8 cellular contexts compared by ENCODE assay signal in the genomic region with DNA sequence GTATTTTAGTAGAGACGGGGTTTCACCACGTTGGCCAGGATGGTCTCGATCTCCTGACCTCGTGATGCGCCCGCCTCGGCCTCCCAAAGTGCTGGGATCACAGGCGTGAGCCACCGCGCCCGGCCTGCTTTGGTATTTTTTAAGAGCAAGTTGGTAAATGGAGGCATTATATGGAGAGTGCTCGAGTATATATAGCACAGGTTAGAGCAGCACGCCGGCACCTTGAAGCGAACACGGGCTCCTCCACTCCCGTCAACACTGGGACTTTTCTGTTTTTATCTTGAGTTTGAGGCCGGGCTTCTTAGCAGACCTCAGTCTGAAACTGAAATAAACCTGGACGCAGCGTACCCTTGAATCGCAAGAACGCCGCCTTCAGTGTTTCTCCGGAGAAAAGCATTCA. TPM values are rescaled to one million over a fixed set of nuclear protein-coding genes. Genes with fewer than 3 reads are reported as not detected.
A peak's percentile ranks its signal among the peaks of the same experiment; 100 is the strongest.
DNase-seq lines count a peak whose midpoint lies in the region; ATAC-seq, FAIRE-seq and TF ChIP-seq lines count a peak whose summit lies in the region.
"Not testable (repeated sequence)": the region's sequence is repeated elsewhere in the genome, so short reads cannot be mapped to it uniquely, and the experiment has no call there.

No MANE protein-coding gene starts in this region.

- not testable (repeated sequence) for H4K5ac ChIP-seq in H1 (ENCODE audit: insufficient read length, low read depth, low read length)

- H3K4ac ChIP-seq in H1 (replicated peaks; ENCODE audit: insufficient read length, low read depth, low read length): not testable (repeated sequence)

- not testable (repeated sequence) for H3K36me3 Mint-ChIP-seq in CD4-positive, CD25-positive, alpha-beta regulatory T cell; T-helper 1 cell treated with Interleukin-12 subunit alpha and Interleukin-12 subunit beta and Interleukin-4 antibody, amounts not matched to agents 30 μg/mL and 1 μg/mL, for 36 hours (ENCODE audit: low read depth); activated naive CD4-positive, alpha-beta T cell treated with anti-CD3 and anti-CD28 coated beads, Interleukin-2, amount 50 U/mL, for 24 hours

- H3K4me3 ChIP-seq in CD4-positive, CD25-positive, alpha-beta regulatory T cell (ENCODE audit: low read depth, low read length): peak overlapping the region; percentile 58
- H3K4me3 ChIP-seq in HUES64 (ENCODE audit: low read length) (peak overlapping the region; percentile 69; the same call in 1 of the 2 replicates), H1 (ENCODE audit: extremely low read depth in 1 of 4, insufficient read depth in 2 of 4, low read depth in 3 of 4, low read length in 4 of 4) (peak overlapping the region in 3 of 4 experiments; percentile 61 to 71 (median 62); a peak in 4 of 8 replicates), neutrophil (ENCODE audit: low read depth in 1 of 2, low read length in 1 of 2) (peak overlapping the region; percentile 85 to 97)
- H3K4me3 ChIP-seq in HepG2 (replicated peaks in 1 of 3; ENCODE audit: insufficient read depth in 1 of 3, low read depth in 2 of 3, low read length in 3 of 3): not testable (repeated sequence)

- not testable (repeated sequence) for TF ChIP-seq RAD21 in H1 (IDR thresholded peaks at IDR 0.05 in 1 of 2, conservative IDR thresholded peaks at IDR 0.05 in 1 of 2; ENCODE audit: low read depth in 2 of 2, low read length in 2 of 2); HepG2 (CRISPR knock-in tag; IDR thresholded peaks at IDR 0.05)

- H2AFZ ChIP-seq in H1 (ENCODE audit: low read length): 0 out of 2 replicates have a peak overlapping the region, but pooled peaks have one; percentile 36
- not testable (repeated sequence) for H2AFZ ChIP-seq in HepG2 (ENCODE audit: low read length)

- not testable (repeated sequence) for H4K8ac ChIP-seq in H1 (ENCODE audit: extremely low read depth, insufficient read depth, low read length)

- BruUV-seq in HepG2 (replicated peaks; lab: Mats Ljungman, UMichigan): not testable (repeated sequence)

- H3K9ac ChIP-seq in HUES64 (ENCODE audit: low read depth, low read length); H1 (replicated peaks in 1 of 4; ENCODE audit: extremely low read depth in 1 of 4, low read depth in 3 of 4, low read length in 3 of 4); HepG2 (ENCODE audit: insufficient read depth, low read depth, low read length): not testable (repeated sequence)

- not testable (repeated sequence) for H3K27ac Mint-ChIP-seq in CD4-positive, CD25-positive, alpha-beta regulatory T cell; T-helper 1 cell treated with Interleukin-12 subunit alpha and Interleukin-12 subunit beta and Interleukin-4 antibody, amounts not matched to agents 30 μg/mL and 1 μg/mL, for 36 hours; activated naive CD4-positive, alpha-beta T cell treated with anti-CD3 and anti-CD28 coated beads, Interleukin-2, amount 50 U/mL, for 24 hours

- not testable (repeated sequence) for H3K79me1 ChIP-seq in H1 (ENCODE audit: low read depth, low read length)

- H2AK5ac ChIP-seq in H1 (ENCODE audit: low read depth, low read length): not testable (repeated sequence)

- H2BK12ac ChIP-seq in H1 (ENCODE audit: low read depth, low read length): not testable (repeated sequence)

- not testable (repeated sequence) for H2BK15ac ChIP-seq in H1 (ENCODE audit: low read length)

- not testable (repeated sequence) for H3K27ac ChIP-seq in CD4-positive, CD25-positive, alpha-beta regulatory T cell (ENCODE audit: insufficient read depth, low read length, poor library complexity, severe bottlenecking); HUES64 (ENCODE audit: low read depth, low read length); H1 (ENCODE audit: low read depth, low read length); HepG2 (ENCODE audit: extremely low read length, insufficient read depth, low read length)
- H3K27ac ChIP-seq in neutrophil: peak overlapping the region; percentile 99
- peak overlapping the region; percentile 17 for H3K27ac ChIP-seq in temporal lobe (ENCODE audit: low read depth, low read length)

- TF ChIP-seq CTCF in H1 (IDR thresholded peaks at IDR 0.05; ENCODE audit: control extremely low read depth in 1 of 3, insufficient read depth in 1 of 3, low read depth in 1 of 3, low read length in 3 of 3); HepG2 (CRISPR knock-in tag; IDR thresholded peaks at IDR 0.05); neutrophil (IDR thresholded peaks at IDR 0.05): not testable (repeated sequence)

- not testable (repeated sequence) for H3K14ac ChIP-seq in H1 (ENCODE audit: insufficient read length)

- not testable (repeated sequence) for H4K91ac ChIP-seq in H1 (replicated peaks; ENCODE audit: insufficient read length, low read length)

- H3K18ac ChIP-seq in H1 (ENCODE audit: extremely low read depth, low read length): not testable (repeated sequence)

- peaks cover 10% of the 10 kb centered on the region for H3K27me3 Mint-ChIP-seq in CD4-positive, CD25-positive, alpha-beta regulatory T cell
- not testable (repeated sequence) for H3K27me3 Mint-ChIP-seq in T-helper 1 cell treated with Interleukin-12 subunit alpha and Interleukin-12 subunit beta and Interleukin-4 antibody, amounts not matched to agents 30 μg/mL and 1 μg/mL, for 36 hours (ENCODE audit: low read depth); activated naive CD4-positive, alpha-beta T cell treated with anti-CD3 and anti-CD28 coated beads, Interleukin-2, amount 50 U/mL, for 24 hours

- not testable (repeated sequence) for H2BK120ac ChIP-seq in H1 (replicated peaks; ENCODE audit: low read depth, low read length)

- H3K4me2 ChIP-seq in H1 (ENCODE audit: insufficient read depth in 1 of 2, low read depth in 2 of 2, low read length in 2 of 2) (peak overlapping the region; percentile 71 to 88), HepG2 (ENCODE audit: low read depth, low read length) (peak overlapping the region; percentile 80; the same call in 1 of the 2 replicates)

- H3K56ac ChIP-seq in H1 (replicated peaks; ENCODE audit: insufficient read length, low read depth, low read length): not testable (repeated sequence)

- not testable (repeated sequence) for H3K23ac ChIP-seq in H1 (ENCODE audit: insufficient read length)

- H3K4me1 ChIP-seq in CD4-positive, CD25-positive, alpha-beta regulatory T cell (ENCODE audit: control insufficient read depth, insufficient read depth, low read length, poor library complexity, severe bottlenecking): peaks cover 11% of the 10 kb centered on the region
- not testable (repeated sequence) for H3K4me1 ChIP-seq in HUES64 (ENCODE audit: insufficient read depth, low read length); H1 (replicated peaks in 1 of 4; ENCODE audit: control insufficient read depth in 3 of 4, insufficient read depth in 4 of 4, low read length in 3 of 4); HepG2 (ENCODE audit: insufficient read depth, low read length)
- peaks cover 75 to 81% of the 10 kb centered on the region in 2 experiments for H3K4me1 ChIP-seq in neutrophil (ENCODE audit: control insufficient read depth in 1 of 2, insufficient read depth in 1 of 2, low read depth in 1 of 2, low read length in 1 of 2)

- peaks cover 0 to 21% (median 13%) of the 10 kb centered on the region in 4 donors for H3K4me1 Mint-ChIP-seq in CD4-positive, CD25-positive, alpha-beta regulatory T cell
- H3K4me1 Mint-ChIP-seq in T-helper 1 cell treated with Interleukin-12 subunit alpha and Interleukin-12 subunit beta and Interleukin-4 antibody, amounts not matched to agents 30 μg/mL and 1 μg/mL, for 36 hours (ENCODE audit: low read depth): peaks cover 24% of the 10 kb centered on the region
- not testable (repeated sequence) for H3K4me1 Mint-ChIP-seq in activated naive CD4-positive, alpha-beta T cell treated with anti-CD3 and anti-CD28 coated beads, Interleukin-2, amount 50 U/mL, for 24 hours

- not testable (repeated sequence) for H3K9me3 ChIP-seq in CD4-positive, CD25-positive, alpha-beta regulatory T cell (ENCODE audit: control insufficient read depth in 2 of 2, low read length in 2 of 2); HUES64 (ENCODE audit: insufficient read depth, low read depth, low read length); H1 (ENCODE audit: insufficient read depth in 2 of 2, low read depth in 1 of 2, low read length in 1 of 2); HepG2 (ENCODE audit: low read length); neutrophil

- H3K36me3 ChIP-seq in CD4-positive, CD25-positive, alpha-beta regulatory T cell (ENCODE audit: control insufficient read depth, insufficient read depth, low read length); HUES64 (ENCODE audit: insufficient read depth, low read length); H1 (ENCODE audit: control insufficient read depth in 2 of 4, insufficient read depth in 4 of 4, low read length in 3 of 4); HepG2 (replicated peaks in 1 of 2; ENCODE audit: control insufficient read depth in 1 of 2, insufficient read depth in 2 of 2, low read length in 2 of 2); neutrophil: not testable (repeated sequence)

- H3K23me2 ChIP-seq in H1 (ENCODE audit: low read depth, low read length): not testable (repeated sequence)

- peak overlapping the region; percentile 77 to 91 (median 84) for H3K4me3 Mint-ChIP-seq in CD4-positive, CD25-positive, alpha-beta regulatory T cell
- peak overlapping the region; percentile 62 for H3K4me3 Mint-ChIP-seq in T-helper 1 cell treated with Interleukin-12 subunit alpha and Interleukin-12 subunit beta and Interleukin-4 antibody, amounts not matched to agents 30 μg/mL and 1 μg/mL, for 36 hours
- H3K4me3 Mint-ChIP-seq in activated naive CD4-positive, alpha-beta T cell treated with anti-CD3 and anti-CD28 coated beads, Interleukin-2, amount 50 U/mL, for 24 hours: peak overlapping the region; percentile 66

- not testable (repeated sequence) for H2BK5ac ChIP-seq in H1 (ENCODE audit: low read depth, low read length)

- CTCF ChIA-PET in H1 (lab: Charles Lee; ENCODE audit: partially characterized antibody): interaction anchor here (1.1 kb wide), 2 partner anchors 94 to 100 kb away, joined by 3 to 4 read pairs; no protein-coding TSS in a partner anchor
- CTCF ChIA-PET in HepG2 (lab: Yijun Ruan, JAX; ENCODE audit: low intra/inter-chr PET ratio, low total read pairs): not testable (repeated sequence)

- intact Hi-C loops in HepG2 (cut with micrococcal nuclease; ENCODE audit: unreplicated experiment): not testable (repeated sequence)

- H3K27me3 ChIP-seq in CD4-positive, CD25-positive, alpha-beta regulatory T cell (ENCODE audit: control insufficient read depth, insufficient read depth, low read length); neutrophil: not testable (repeated sequence)
- peaks cover 55% of the 10 kb centered on the region for H3K27me3 ChIP-seq in HUES64 (ENCODE audit: insufficient read depth, low read length)
- H3K27me3 ChIP-seq in H1 (replicated peaks in 1 of 4; ENCODE audit: control insufficient read depth in 3 of 4, extremely low read depth in 1 of 4, insufficient read depth in 3 of 4, low read length in 3 of 4): peaks cover 0 to 27% (median 18%) of the 10 kb centered on the region in 4 experiments; a peak in 6 of 7 replicates
- H3K27me3 ChIP-seq in HepG2 (ENCODE audit: control insufficient read depth in 1 of 2, insufficient read depth in 2 of 2, low read length in 2 of 2): peaks cover 0 to 23% of the 10 kb centered on the region in 2 experiments; a peak in 2 of 5 replicates

- WGBS in HUES64: 94% methylated on average over 24 of the region's 24 CpGs
- WGBS in H1 (ENCODE audit: extremely low coverage in 1 of 2, insufficient coverage in 1 of 2, insufficient read length in 1 of 2, insufficient replicate concordance in 2 of 2, low coverage in 1 of 2, low lambda C conversion rate in 2 of 2, missing lambda C conversion rate in 1 of 2), 2 experiments: 88% methylated on average over 24 of the region's 24 CpGs; no CpG with 5 or more reads in 1 of the 2 experiments
- 98% methylated on average over 24 of the region's 24 CpGs for WGBS in HepG2 (ENCODE audit: low lambda C conversion rate)

- H3K9me3 Mint-ChIP-seq in CD4-positive, CD25-positive, alpha-beta regulatory T cell; T-helper 1 cell treated with Interleukin-12 subunit alpha and Interleukin-12 subunit beta and Interleukin-4 antibody, amounts not matched to agents 30 μg/mL and 1 μg/mL, for 36 hours; activated naive CD4-positive, alpha-beta T cell treated with anti-CD3 and anti-CD28 coated beads, Interleukin-2, amount 50 U/mL, for 24 hours: not testable (repeated sequence)

- not testable (repeated sequence) for FAIRE-seq in H1 (lab: Jason Lieb, UNC); HepG2 (lab: Jason Lieb, UNC)

- H3K79me2 ChIP-seq in H1 (ENCODE audit: control insufficient read depth in 1 of 2, insufficient read depth in 2 of 2, low read length in 2 of 2); HepG2 (ENCODE audit: insufficient read depth, low read length): not testable (repeated sequence)

- POLR2A ChIA-PET in H1 (lab: Charles Lee; ENCODE audit: partially characterized antibody): interaction anchor here (1.4 kb wide), 1 partner anchor 9 kb away, joined by 5 read pairs; no protein-coding TSS in a partner anchor
- POLR2A ChIA-PET in HepG2 (lab: Yijun Ruan, JAX): not testable (repeated sequence)

- TF ChIP-seq EP300 in H1 (IDR thresholded peaks at IDR 0.05; ENCODE audit: borderline replicate concordance in 1 of 2, low read depth in 2 of 2, low read length in 2 of 2); HepG2 (IDR thresholded peaks at IDR 0.05; ENCODE audit: low read depth in 2 of 2, low read length in 2 of 2); HepG2 (CRISPR knock-in tag; IDR thresholded peaks at IDR 0.05; ENCODE audit: borderline replicate concordance): not testable (repeated sequence)

- ATAC-seq in CD4-positive, CD25-positive, alpha-beta regulatory T cell (ENCODE audit: low read depth in 2 of 2); HepG2: not testable (repeated sequence)

- not testable (repeated sequence) for DNase-seq in CD4-positive, CD25-positive, alpha-beta regulatory T cell; H1 (ENCODE audit: low read depth in 1 of 2, low spot score in 2 of 2); HepG2 (ENCODE audit: low spot score)

- TF ChIP-seq POLR2A in H1 (IDR thresholded peaks at IDR 0.05; ENCODE audit: control extremely low read depth in 1 of 2, low read depth in 2 of 2, low read length in 2 of 2); HepG2 (IDR thresholded peaks at IDR 0.05; ENCODE audit: insufficient read depth in 1 of 2, low read depth in 2 of 2, low read length in 2 of 2): not testable (repeated sequence)

- not testable (repeated sequence) for H4K20me1 ChIP-seq in H1 (replicated peaks in 1 of 2; ENCODE audit: control insufficient read depth in 1 of 2, insufficient read depth in 2 of 2, low read length in 2 of 2); HepG2 (ENCODE audit: insufficient read depth, low read length)

- in situ Hi-C loops in HepG2 (cut with HindIII; ENCODE audit: extremely low pct_ligation_motif_present, low pct_unique_long_range_greater_than_20kb): not testable (repeated sequence)

- H2BK20ac ChIP-seq in H1 (ENCODE audit: low read length): not testable (repeated sequence)

RNA-seq across cellular contexts. Expression of gene DOCK8, which starts 0.8 kb away (rescaled TPM):
- total RNA-seq in CD4-positive, CD25-positive, alpha-beta regulatory T cell: 219 TPM
- polyA plus RNA-seq in CD4-positive, CD25-positive, alpha-beta regulatory T cell: 10 to 100 TPM; 51.8 to 59.2 (median 53.8) TPM
- 0.85 TPM for polyA plus RNA-seq in HUES64 (2013, experiment 1 of 2)
- 1.1 TPM for polyA plus RNA-seq in HUES64 (2013, experiment 2 of 2)
- total RNA-seq in H1 (2021; fragmentation: NEBNext Ultra II Directional; extraction: Animal tissue kit (Norgen Biotek cat#: 25700)): 1.4 and 2.0 TPM in 2 replicates
- 0.57 and 0.67 TPM in 2 replicates for polyA plus RNA-seq in H1 (2011; rRNA removed)
- polyA plus RNA-seq in H1 (2011; cell fraction: cytosol; rRNA removed): 0.40 TPM
- 0.64 TPM for polyA plus RNA-seq in H1 (2011; cell fraction: nucleus; rRNA removed)
- polyA plus RNA-seq in H1 (2012, experiment 1 of 2): 0.46 to 0.88 TPM (median 0.74 TPM) in 4 replicates
- 0.07 TPM for polyA plus RNA-seq in H1 (2012, experiment 2 of 2)
- 0.59 TPM for polyA plus RNA-seq in H1 (2013, experiment 1 of 2)
- polyA plus RNA-seq in H1 (2013, experiment 2 of 2): 0.59 TPM
- polyA minus RNA-seq in H1 (2011; rRNA and poly(A)+ RNA removed): 1.5 and 2.5 TPM in 2 replicates
- polyA minus RNA-seq in H1 (2011; cell fraction: cytosol; rRNA and poly(A)+ RNA removed): 0.95 TPM
- polyA minus RNA-seq in H1 (2011; cell fraction: nucleus; rRNA and poly(A)+ RNA removed): 2.2 TPM
- 0.38 and 0.63 TPM in 2 replicates for total RNA-seq in HepG2 (2016; rRNA removed; fragmentation: Illumina TruSeq; extraction: Trizol)
- total RNA-seq in HepG2 (2016; cell fraction: cytosol; rRNA removed; fragmentation: Illumina TruSeq; extraction: Trizol; ENCODE audit: low read depth): 0.09 and 0.10 TPM in 2 replicates
- total RNA-seq in HepG2 (2016; cell fraction: insoluble cytoplasmic fraction; rRNA removed; fragmentation: Illumina TruSeq; extraction: Trizol): 0.28 and 0.32 TPM in 2 replicates
- total RNA-seq in HepG2 (2016; cell fraction: membrane; rRNA removed; fragmentation: Illumina TruSeq; extraction: Trizol): 0.12 and 0.31 TPM in 2 replicates
- total RNA-seq in HepG2 (2016; cell fraction: nucleus; rRNA removed; fragmentation: Illumina TruSeq; extraction: Trizol): 0.47 and 0.62 TPM in 2 replicates
- 0.27 and 0.28 TPM in 2 replicates for polyA plus RNA-seq in HepG2 (2011; rRNA removed)
- polyA plus RNA-seq in HepG2 (2011; cell fraction: cytosol; rRNA removed): 0.08 and 0.10 TPM in 2 replicates
- 0.19 and 0.36 TPM in 2 replicates for polyA plus RNA-seq in HepG2 (2011; cell fraction: nucleus; rRNA removed)
- polyA plus RNA-seq in HepG2 (2012): 0.21 and 0.24 TPM in 2 replicates
- not detected in 2 replicates for polyA plus RNA-seq in HepG2 (2016; cell fraction: cytosol; fragmentation: Illumina TruSeq; extraction: Trizol; ENCODE audit: low read depth)
- 0.28 and 0.69 TPM in 2 replicates for polyA plus RNA-seq in HepG2 (2016; cell fraction: insoluble cytoplasmic fraction; fragmentation: Illumina TruSeq; extraction: Trizol; ENCODE audit: low read depth)
- 0.28 and 0.60 TPM in 2 replicates for polyA plus RNA-seq in HepG2 (2016; cell fraction: membrane; fragmentation: Illumina TruSeq; extraction: Trizol; ENCODE audit: low read depth)
- 0.29 and 0.53 TPM in 2 replicates for polyA plus RNA-seq in HepG2 (2016; cell fraction: nucleus; fragmentation: Illumina TruSeq; extraction: Trizol; ENCODE audit: insufficient read depth, low read depth)
- 0.30 and 0.46 TPM in 2 replicates for polyA minus RNA-seq in HepG2 (2011; rRNA and poly(A)+ RNA removed; ENCODE audit: low replicate concordance)
- polyA minus RNA-seq in HepG2 (2011; cell fraction: cytosol; rRNA and poly(A)+ RNA removed): 0.26 and 1.2 TPM in 2 replicates
- 0.87 and 0.90 TPM in 2 replicates for polyA minus RNA-seq in HepG2 (2011; cell fraction: nucleus; rRNA and poly(A)+ RNA removed)
- total RNA-seq in temporal lobe: 3.4 TPM

RNA-seq across cellular contexts. Expression of gene ZNG1A, which starts 35.0 kb away (rescaled TPM):
- total RNA-seq in CD4-positive, CD25-positive, alpha-beta regulatory T cell: 28.5 TPM
- polyA plus RNA-seq in CD4-positive, CD25-positive, alpha-beta regulatory T cell: 10 to 100 TPM; 12.3 to 22.3 (median 17.4) TPM
- 48.6 TPM for polyA plus RNA-seq in HUES64 (2013, experiment 1 of 2)
- 47.8 TPM for polyA plus RNA-seq in HUES64 (2013, experiment 2 of 2)
- total RNA-seq in H1 (2021; fragmentation: NEBNext Ultra II Directional; extraction: Animal tissue kit (Norgen Biotek cat#: 25700)): 43.8 and 46.5 TPM in 2 replicates
- polyA plus RNA-seq in H1 (2011; rRNA removed) (10.4 and 18.2 TPM in 2 replicates), HepG2 (2011; rRNA removed) (22.4 and 28.6 TPM in 2 replicates)
- polyA plus RNA-seq in H1 (2011; cell fraction: cytosol; rRNA removed): 27.5 TPM
- polyA plus RNA-seq in H1 (2011; cell fraction: nucleus; rRNA removed): 8.4 TPM
- polyA plus RNA-seq in H1 (2012, experiment 1 of 2): 33.7 to 50.1 TPM (median 37.5 TPM) in 4 replicates
- polyA plus RNA-seq in H1 (2012, experiment 2 of 2): 6.2 TPM
- polyA plus RNA-seq in H1 (2013, experiment 1 of 2): 29.2 TPM
- polyA plus RNA-seq in H1 (2013, experiment 2 of 2): 31.0 TPM
- 13.1 and 14.3 TPM in 2 replicates for polyA minus RNA-seq in H1 (2011; rRNA and poly(A)+ RNA removed)
- polyA minus RNA-seq in H1 (2011; cell fraction: cytosol; rRNA and poly(A)+ RNA removed): 9.9 TPM
- 48.2 TPM for polyA minus RNA-seq in H1 (2011; cell fraction: nucleus; rRNA and poly(A)+ RNA removed)
- total RNA-seq in HepG2 (2016; rRNA removed; fragmentation: Illumina TruSeq; extraction: Trizol) (90.6 and 122 TPM in 2 replicates), temporal lobe (38.4 TPM)
- total RNA-seq in HepG2 (2016; cell fraction: cytosol; rRNA removed; fragmentation: Illumina TruSeq; extraction: Trizol; ENCODE audit: low read depth): 27.0 and 36.0 TPM in 2 replicates
- 90.8 and 120 TPM in 2 replicates for total RNA-seq in HepG2 (2016; cell fraction: insoluble cytoplasmic fraction; rRNA removed; fragmentation: Illumina TruSeq; extraction: Trizol)
- total RNA-seq in HepG2 (2016; cell fraction: membrane; rRNA removed; fragmentation: Illumina TruSeq; extraction: Trizol): 77.9 and 92.9 TPM in 2 replicates
- 78.5 and 81.3 TPM in 2 replicates for total RNA-seq in HepG2 (2016; cell fraction: nucleus; rRNA removed; fragmentation: Illumina TruSeq; extraction: Trizol)
- polyA plus RNA-seq in HepG2 (2011; cell fraction: cytosol; rRNA removed): 11.2 and 17.0 TPM in 2 replicates
- 16.5 and 19.3 TPM in 2 replicates for polyA plus RNA-seq in HepG2 (2011; cell fraction: nucleus; rRNA removed)
- 28.2 and 43.4 TPM in 2 replicates for polyA plus RNA-seq in HepG2 (2012)
- polyA plus RNA-seq in HepG2 (2016; cell fraction: cytosol; fragmentation: Illumina TruSeq; extraction: Trizol; ENCODE audit: low read depth): 30.6 and 33.6 TPM in 2 replicates
- 100 and 111 TPM in 2 replicates for polyA plus RNA-seq in HepG2 (2016; cell fraction: insoluble cytoplasmic fraction; fragmentation: Illumina TruSeq; extraction: Trizol; ENCODE audit: low read depth)
- 73.4 and 76.0 TPM in 2 replicates for polyA plus RNA-seq in HepG2 (2016; cell fraction: membrane; fragmentation: Illumina TruSeq; extraction: Trizol; ENCODE audit: low read depth)
- polyA plus RNA-seq in HepG2 (2016; cell fraction: nucleus; fragmentation: Illumina TruSeq; extraction: Trizol; ENCODE audit: insufficient read depth, low read depth): 78.6 and 87.0 TPM in 2 replicates
- polyA minus RNA-seq in HepG2 (2011; rRNA and poly(A)+ RNA removed; ENCODE audit: low replicate concordance): 12.0 and 15.6 TPM in 2 replicates
- polyA minus RNA-seq in HepG2 (2011; cell fraction: cytosol; rRNA and poly(A)+ RNA removed): 13.1 and 13.3 TPM in 2 replicates
- polyA minus RNA-seq in HepG2 (2011; cell fraction: nucleus; rRNA and poly(A)+ RNA removed): 106 and 122 TPM in 2 replicates

Comparison
In these comparisons a context has a peak if more than half of its experiments do, and no peak if none do; other contexts are left out.
1. RNA of gene DOCK8, which starts 0.8 kb away (total RNA-seq): 219 TPM in CD4-positive, CD25-positive, alpha-beta regulatory T cell (single experiment); 3.4 TPM in temporal lobe (single experiment), 1.4 to 2.0 TPM in H1 and 0.09 to 0.63 TPM in HepG2; every median in the first group is over 10 times any median in the second.
2. Peak in every context shown above with its lines, with median percentiles within 50 percentile points of each other: H3K4me3 Mint-ChIP-seq.